In the genomic region with DNA sequence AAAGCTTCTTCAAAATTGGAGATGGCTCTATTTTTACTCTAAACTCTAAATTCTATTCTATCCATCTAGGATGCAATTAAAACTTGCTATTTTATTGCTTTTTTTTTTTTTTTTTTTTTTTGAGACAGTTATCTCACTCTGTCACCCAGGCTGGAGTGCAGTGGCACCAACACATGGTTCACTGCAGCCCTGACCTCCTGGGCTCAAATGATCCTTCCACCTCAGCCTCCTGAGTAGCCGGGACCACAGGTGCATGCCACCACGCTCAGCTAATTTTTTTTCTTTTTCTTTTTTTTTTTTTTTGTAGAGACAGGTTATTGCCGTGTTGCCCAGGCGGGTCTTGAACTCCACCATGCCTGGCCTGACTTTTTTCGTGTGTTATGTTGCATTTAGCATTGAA, we compare ENCODE assay signal across 1 cellular context.
TF ChIP-seq lines count a peak whose summit lies in the region.

No MANE protein-coding gene starts in this region.

TF ChIP-seq in K562, 482 proteins besides CTCF, POLR2A, EP300 and RAD21 (continued from another document):
- TF ChIP-seq, protein P1, sequence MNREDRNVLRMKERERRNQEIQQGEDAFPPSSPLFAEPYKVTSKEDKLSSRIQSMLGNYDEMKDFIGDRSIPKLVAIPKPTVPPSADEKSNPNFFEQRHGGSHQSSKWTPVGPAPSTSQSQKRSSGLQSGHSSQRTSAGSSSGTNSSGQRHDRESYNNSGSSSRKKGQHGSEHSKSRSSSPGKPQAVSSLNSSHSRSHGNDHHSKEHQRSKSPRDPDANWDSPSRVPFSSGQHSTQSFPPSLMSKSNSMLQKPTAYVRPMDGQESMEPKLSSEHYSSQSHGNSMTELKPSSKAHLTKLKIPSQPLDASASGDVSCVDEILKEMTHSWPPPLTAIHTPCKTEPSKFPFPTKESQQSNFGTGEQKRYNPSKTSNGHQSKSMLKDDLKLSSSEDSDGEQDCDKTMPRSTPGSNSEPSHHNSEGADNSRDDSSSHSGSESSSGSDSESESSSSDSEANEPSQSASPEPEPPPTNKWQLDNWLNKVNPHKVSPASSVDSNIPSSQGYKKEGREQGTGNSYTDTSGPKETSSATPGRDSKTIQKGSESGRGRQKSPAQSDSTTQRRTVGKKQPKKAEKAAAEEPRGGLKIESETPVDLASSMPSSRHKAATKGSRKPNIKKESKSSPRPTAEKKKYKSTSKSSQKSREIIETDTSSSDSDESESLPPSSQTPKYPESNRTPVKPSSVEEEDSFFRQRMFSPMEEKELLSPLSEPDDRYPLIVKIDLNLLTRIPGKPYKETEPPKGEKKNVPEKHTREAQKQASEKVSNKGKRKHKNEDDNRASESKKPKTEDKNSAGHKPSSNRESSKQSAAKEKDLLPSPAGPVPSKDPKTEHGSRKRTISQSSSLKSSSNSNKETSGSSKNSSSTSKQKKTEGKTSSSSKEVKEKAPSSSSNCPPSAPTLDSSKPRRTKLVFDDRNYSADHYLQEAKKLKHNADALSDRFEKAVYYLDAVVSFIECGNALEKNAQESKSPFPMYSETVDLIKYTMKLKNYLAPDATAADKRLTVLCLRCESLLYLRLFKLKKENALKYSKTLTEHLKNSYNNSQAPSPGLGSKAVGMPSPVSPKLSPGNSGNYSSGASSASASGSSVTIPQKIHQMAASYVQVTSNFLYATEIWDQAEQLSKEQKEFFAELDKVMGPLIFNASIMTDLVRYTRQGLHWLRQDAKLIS (CRISPR knock-in tag; IDR thresholded peaks at IDR 0.05) = no peak
- TF ChIP-seq ZNF764 (CRISPR knock-in tag; IDR thresholded peaks at IDR 0.05; ENCODE audit: low read depth) = no peak
- 0 out of 2 replicates have a peak, but pooled peaks have one; percentile 12 for TF ChIP-seq CC2D1A (IDR thresholded peaks at IDR 0.05)
- 0 out of 3 replicates have a peak, but pooled peaks of 1 of the 2 experiments have one; percentile 8 for TF ChIP-seq CBX3 (IDR thresholded peaks at IDR 0.05; ENCODE audit: borderline replicate concordance in 1 of 2, low read length in 2 of 2)
- no peak for TF ChIP-seq ASH1L (IDR thresholded peaks at IDR 0.05; ENCODE audit: borderline replicate concordance, low read depth, partially characterized antibody)
- TF ChIP-seq CBFA2T3 (IDR thresholded peaks at IDR 0.05) = peak; percentile 62
- TF ChIP-seq ZNF384 (IDR thresholded peaks at IDR 0.05; ENCODE audit: low read depth, low read length) = peak; percentile 70
- no peak for TF ChIP-seq GABPB2 (CRISPR knock-in tag; conservative IDR thresholded peaks at IDR 0.05)
- no peak for TF ChIP-seq CBX5 (IDR thresholded peaks at IDR 0.05; ENCODE audit: borderline replicate concordance, low read depth)
